8 cellular contexts compared by ENCODE assay signal in the genomic region with DNA sequence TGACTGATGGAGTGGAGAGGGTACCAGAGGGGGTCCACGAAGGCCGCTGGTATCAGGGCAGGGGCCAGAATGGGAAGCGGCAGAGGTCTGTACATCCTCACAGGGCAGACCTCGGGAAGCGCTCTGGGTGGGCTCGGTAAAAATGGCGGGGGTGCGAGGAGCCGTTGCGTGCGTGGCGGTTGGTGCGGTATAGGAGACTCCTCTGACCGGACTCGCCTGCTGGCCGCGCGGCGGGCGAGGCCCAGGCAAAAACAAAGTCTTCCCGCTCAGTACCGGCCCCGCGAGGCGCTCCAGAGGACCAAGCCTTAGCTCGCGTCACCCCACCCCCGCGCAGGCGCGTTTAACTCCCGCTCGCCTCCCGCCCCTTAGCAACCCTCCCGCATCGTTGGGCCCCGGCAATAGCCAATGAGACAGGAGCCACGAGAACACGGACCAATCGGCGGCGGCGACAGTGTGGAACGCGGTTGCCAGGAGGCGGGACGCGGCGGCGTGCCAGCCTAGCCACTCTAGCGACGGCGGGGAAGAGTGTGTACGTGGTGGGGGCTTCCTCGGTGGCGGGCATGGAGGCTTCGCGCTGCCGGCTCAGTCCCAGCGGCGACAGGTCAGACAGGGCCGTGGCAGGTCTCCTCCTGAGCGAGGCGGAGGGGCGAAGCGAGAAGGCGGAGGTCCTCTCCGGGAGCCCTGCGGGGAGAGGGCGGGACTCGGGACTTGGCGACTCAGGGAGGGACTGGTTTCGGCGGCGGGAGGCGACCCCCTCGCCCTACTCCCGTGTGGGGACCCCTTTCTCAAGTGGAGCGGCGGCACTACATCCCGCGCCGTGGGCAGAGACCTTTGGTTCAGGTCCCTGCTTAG. TPM values are rescaled to one million over a fixed set of nuclear protein-coding genes. Genes with fewer than 3 reads are reported as not detected.
DNase-seq lines count a peak whose midpoint lies in the region; ATAC-seq and TF ChIP-seq lines count a peak whose summit lies in the region.

A gene with protein sequence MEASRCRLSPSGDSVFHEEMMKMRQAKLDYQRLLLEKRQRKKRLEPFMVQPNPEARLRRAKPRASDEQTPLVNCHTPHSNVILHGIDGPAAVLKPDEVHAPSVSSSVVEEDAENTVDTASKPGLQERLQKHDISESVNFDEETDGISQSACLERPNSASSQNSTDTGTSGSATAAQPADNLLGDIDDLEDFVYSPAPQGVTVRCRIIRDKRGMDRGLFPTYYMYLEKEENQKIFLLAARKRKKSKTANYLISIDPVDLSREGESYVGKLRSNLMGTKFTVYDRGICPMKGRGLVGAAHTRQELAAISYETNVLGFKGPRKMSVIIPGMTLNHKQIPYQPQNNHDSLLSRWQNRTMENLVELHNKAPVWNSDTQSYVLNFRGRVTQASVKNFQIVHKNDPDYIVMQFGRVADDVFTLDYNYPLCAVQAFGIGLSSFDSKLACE (plus strand): TSS at position 504 of the 852 bp plus-strand sequence. CDS start 57 bp downstream, at position 561.

- peak within 1 kb of the TSS; percentile 72; the same call in 1 of the 2 replicates for H3K27ac ChIP-seq in SK-N-MC
- H3K27ac ChIP-seq in temporal lobe (ENCODE audit: low read depth, low read length): peak within 1 kb of the TSS; percentile 85

- DNase-seq in GM04504 (ENCODE audit: low read depth) (peak; percentile 96), HFF-Myc (ENCODE audit: extremely low read depth, low read depth) (peak; percentile 82), NAMALWA (ENCODE audit: low spot score) (peak; percentile 99), SK-N-MC (ENCODE audit: low read depth, low spot score) (peak; percentile 79), glomerular endothelial cell (ENCODE audit: extremely low read depth, low read depth, low spot score) (no peak), occipital lobe (lab: John Stamatoyannopoulos, UW) (peak; percentile 99)
- peak; percentile 96 to 97 for DNase-seq in activated naive CD4-positive, alpha-beta T cell treated with anti-CD3 and anti-CD28 coated beads, Interleukin-2, amount 50 U/mL, for 72 hours (ENCODE audit: low spot score in 2 of 2)

- H3K9me3 Mint-ChIP-seq in activated naive CD4-positive, alpha-beta T cell treated with anti-CD3 and anti-CD28 coated beads, Interleukin-2, amount 50 U/mL, for 72 hours: no peaks in the 10 kb centered on the region

- peaks cover 0 to 6% of the 10 kb centered on the region in 2 donors for H3K36me3 Mint-ChIP-seq in activated naive CD4-positive, alpha-beta T cell treated with anti-CD3 and anti-CD28 coated beads, Interleukin-2, amount 50 U/mL, for 72 hours

- peaks cover 17% of the 10 kb centered on the region for H3K36me3 ChIP-seq in SK-N-MC (ENCODE audit: insufficient read depth, low read length)

- H3K27ac Mint-ChIP-seq in activated naive CD4-positive, alpha-beta T cell treated with anti-CD3 and anti-CD28 coated beads, Interleukin-2, amount 50 U/mL, for 72 hours: peak within 1 kb of the TSS; percentile 87 to 93

- H3K4me3 ChIP-seq in HFF-Myc (replicated peaks; ENCODE audit: low read depth, low read length) (peak within 1 kb of the TSS; percentile 85), SK-N-MC (peak within 1 kb of the TSS; percentile 84)

- ATAC-seq in activated naive CD4-positive, alpha-beta T cell treated with anti-CD3 and anti-CD28 coated beads, Interleukin-2, amount 50 U/mL, for 72 hours: peak; percentile 98 to 99

- no peaks in the 10 kb centered on the region for H3K9me3 ChIP-seq in SK-N-MC (ENCODE audit: low read depth, low read length)

- no peak for TF ChIP-seq CTCF in HFF-Myc (IDR thresholded peaks at IDR 0.05; ENCODE audit: low read depth, low read length, missing control alignments)

- peak within 1 kb of the TSS; percentile 84 for H3K9ac ChIP-seq in SK-N-MC (ENCODE audit: insufficient read length)

RNA-seq across cellular contexts. Expression of the gene that starts here (rescaled TPM):
- total RNA-seq in activated naive CD4-positive, alpha-beta T cell treated with anti-CD3 and anti-CD28 coated beads, Interleukin-2, amount 50 U/mL, for 72 hours: 1 to 10 TPM; 4.9 to 7.3 TPM
- total RNA-seq in glomerular endothelial cell: 18.5 and 24.0 TPM in 2 replicates
- 9.7 TPM for total RNA-seq in occipital lobe
- total RNA-seq in temporal lobe: 13.0 TPM
